Comparison of ENCODE assay signal across 28 cellular contexts in genomic region chr20:48612335-48612734, GRCh38.
"Had no signal": no experiment of that assay in that cellular context is flagged by ENCODE, and none has a peak within 500 bp of the region (broad histone marks: within the 10 kb centered on the region; RNA-seq: fewer than 3 reads in every experiment).

No MANE protein-coding gene starts in this region.

- H3K27ac Mint-ChIP-seq: activated B cell treated with CpG ODN at 0.5 μM for 24 hours; activated CD8-positive, alpha-beta T cell treated with anti-CD3 and anti-CD28 coated beads for 36 hours; activated naive CD4-positive, alpha-beta T cell treated with anti-CD3 and anti-CD28 coated beads, Interleukin-2, amount 50 U/mL, for 24 hours; activated naive CD8-positive, alpha-beta T cell treated with anti-CD3 and anti-CD28 coated beads for 36 hours; activated naive CD8-positive, alpha-beta T cell treated with anti-CD3 and anti-CD28 coated beads, Interleukin-2, amount 50 U/mL, for 24 hours; activated T-cell treated with anti-CD3 and anti-CD28 coated beads, Interleukin-2, amount 50 U/mL, for 24 hours; activated T-cell treated with anti-CD3 and anti-CD28 coated beads, Interleukin-2, amount 50 U/mL, for 72 hours; T-helper 17 cell; T-helper 2 cell treated with Interferon-gamma antibody and Interleukin-4, amounts not matched to agents 5 μg/mL and 100 μg/mL, for 36 hours had no signal

- ATAC-seq: activated CD4-positive, CD25-positive, alpha-beta regulatory T cell treated with anti-CD3 and anti-CD28 coated beads, Interleukin-2, amount 50 U/mL, for 24 hours; activated CD8-positive, alpha-beta T cell treated with anti-CD3 and anti-CD28 coated beads for 36 hours; activated naive CD8-positive, alpha-beta T cell treated with anti-CD3 and anti-CD28 coated beads, Interleukin-2, amount 50 U/mL, for 24 hours; activated T-cell treated with anti-CD3 and anti-CD28 coated beads, Interleukin-2, amount 50 U/mL, for 72 hours; body of pancreas; gastroesophageal sphincter; T-helper 17 cell had no signal

- H3K36me3 Mint-ChIP-seq: activated naive CD4-positive, alpha-beta T cell treated with anti-CD3 and anti-CD28 coated beads, Interleukin-2, amount 50 U/mL, for 24 hours; activated naive CD8-positive, alpha-beta T cell treated with anti-CD3 and anti-CD28 coated beads for 36 hours had no signal

- H3K9me3 Mint-ChIP-seq: activated B cell treated with CpG ODN at 0.5 μM for 24 hours; activated CD8-positive, alpha-beta T cell treated with anti-CD3 and anti-CD28 coated beads for 36 hours; activated naive CD4-positive, alpha-beta T cell treated with anti-CD3 and anti-CD28 coated beads, Interleukin-2, amount 50 U/mL, for 24 hours; activated naive CD8-positive, alpha-beta T cell treated with anti-CD3 and anti-CD28 coated beads for 36 hours; activated naive CD8-positive, alpha-beta T cell treated with anti-CD3 and anti-CD28 coated beads, Interleukin-2, amount 50 U/mL, for 24 hours; activated T-cell treated with anti-CD3 and anti-CD28 coated beads, Interleukin-2, amount 50 U/mL, for 24 hours; activated T-cell treated with anti-CD3 and anti-CD28 coated beads, Interleukin-2, amount 50 U/mL, for 72 hours; T-helper 2 cell treated with Interferon-gamma antibody and Interleukin-4, amounts not matched to agents 5 μg/mL and 100 μg/mL, for 36 hours had no signal

- DNase-seq: activated B cell treated with CpG ODN at 0.5 μM for 24 hours; activated CD4-positive, alpha-beta T cell treated with anti-CD3 and anti-CD28 coated beads for 48 hours; activated CD4-positive, alpha-beta T cell treated with anti-CD3 and anti-CD28 coated beads, Interleukin-2, amount 50 U/mL, for 1 hour; activated CD4-positive, alpha-beta T cell treated with anti-CD3 and anti-CD28 coated beads, Interleukin-2, amount 50 U/mL, for 48 hours; activated CD8-positive, alpha-beta memory T cell treated with anti-CD3 and anti-CD28 coated beads, Interleukin-2, amount 50 U/mL, for 48 hours; activated CD8-positive, alpha-beta T cell treated with anti-CD3 and anti-CD28 coated beads for 36 hours; activated gamma-delta T cell; activated naive CD4-positive, alpha-beta T cell treated with Interleukin-2 at 50 U/mL for 16 hours; activated naive CD8-positive, alpha-beta T cell treated with anti-CD3 and anti-CD28 coated beads for 36 hours; activated naive CD8-positive, alpha-beta T cell treated with anti-CD3 and anti-CD28 coated beads, Interleukin-2, amount 50 U/mL, for 24 hours; activated T-cell treated with anti-CD3 and anti-CD28 coated beads for 4 hours; activated T-cell treated with anti-CD3 and anti-CD28 coated beads, Interleukin-2, amount 50 U/mL, for 24 hours; activated T-cell treated with anti-CD3 and anti-CD28 coated beads, Interleukin-2, amount 50 U/mL, for 72 hours; amygdala; body of pancreas; central memory CD4-positive, alpha-beta T cell; cerebellar nuclear complex; colonic mucosa; effector CD8-positive, alpha-beta T cell; esophagus squamous epithelium; foreskin melanocyte; T-helper 1 cell; T-helper 17 cell; T1000 had no signal

- H3K4me1 Mint-ChIP-seq: activated B cell treated with CpG ODN at 0.5 μM for 24 hours; activated naive CD4-positive, alpha-beta T cell treated with anti-CD3 and anti-CD28 coated beads, Interleukin-2, amount 50 U/mL, for 24 hours had no signal

- H3K27me3 Mint-ChIP-seq: activated CD8-positive, alpha-beta T cell treated with anti-CD3 and anti-CD28 coated beads for 36 hours; activated naive CD8-positive, alpha-beta T cell treated with anti-CD3 and anti-CD28 coated beads for 36 hours; activated naive CD8-positive, alpha-beta T cell treated with anti-CD3 and anti-CD28 coated beads, Interleukin-2, amount 50 U/mL, for 24 hours; T-helper 17 cell had no signal

- H3K4me3 Mint-ChIP-seq: activated B cell treated with CpG ODN at 0.5 μM for 24 hours; activated CD8-positive, alpha-beta T cell treated with anti-CD3 and anti-CD28 coated beads for 36 hours; activated naive CD4-positive, alpha-beta T cell treated with anti-CD3 and anti-CD28 coated beads, Interleukin-2, amount 50 U/mL, for 24 hours; activated naive CD8-positive, alpha-beta T cell treated with anti-CD3 and anti-CD28 coated beads for 36 hours; activated naive CD8-positive, alpha-beta T cell treated with anti-CD3 and anti-CD28 coated beads, Interleukin-2, amount 50 U/mL, for 24 hours; activated T-cell treated with anti-CD3 and anti-CD28 coated beads, Interleukin-2, amount 50 U/mL, for 24 hours; activated T-cell treated with anti-CD3 and anti-CD28 coated beads, Interleukin-2, amount 50 U/mL, for 72 hours; T-helper 17 cell; T-helper 2 cell treated with Interferon-gamma antibody and Interleukin-4, amounts not matched to agents 5 μg/mL and 100 μg/mL, for 36 hours had no signal
